In the genomic region with DNA sequence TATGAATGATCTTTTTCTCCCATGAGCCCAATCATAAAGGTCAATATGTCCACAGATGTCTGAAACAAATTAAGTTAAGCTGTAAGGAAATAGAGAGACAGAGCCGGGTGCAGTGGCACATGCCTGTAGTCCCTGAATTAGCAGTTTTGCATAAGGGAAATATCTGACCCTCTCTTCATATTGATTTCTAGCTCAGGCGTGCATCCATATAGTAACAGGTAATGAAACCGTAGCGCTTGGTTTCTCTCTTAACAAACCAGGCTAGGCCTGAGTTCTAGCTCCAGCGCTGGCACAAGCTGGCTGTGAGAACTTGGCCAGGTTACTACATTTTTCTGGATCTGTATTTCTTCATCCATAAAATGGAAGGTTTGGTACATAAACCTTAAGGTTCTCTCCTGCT, we compare ENCODE assay signal across 20 cellular contexts.
DNase-seq lines count a peak whose midpoint lies in the region; ATAC-seq and TF ChIP-seq lines count a peak whose summit lies in the region.
"Had no signal": no experiment of that assay in that cellular context is flagged by ENCODE, and none has a peak within 500 bp of the region (broad histone marks: within the 10 kb centered on the region; RNA-seq: fewer than 3 reads in every experiment).

No MANE protein-coding gene starts in this region.

- H3K4me1 Mint-ChIP-seq in brain = peaks cover 49% of the 10 kb centered on the region

- intact Hi-C loops in transverse colon (cut with DNase I; ENCODE audit: low total_unique reads) = no loop called here

- no peak for TF ChIP-seq EP300 in transverse colon (IDR thresholded peaks at IDR 0.05; ENCODE audit: low read depth)

- no peak overlapping the region for H3K4me3 ChIP-seq in GM23248
- H3K4me3 ChIP-seq in transverse colon = no peak overlapping the region
- H3K4me3 ChIP-seq: body of pancreas, dorsolateral prefrontal cortex had no signal

- peak overlapping the region in 3 of 5 experiments; percentile 31 to 59 (median 55) for H3K27ac Mint-ChIP-seq in brain
- H3K27ac Mint-ChIP-seq: activated CD4-positive, alpha-beta T cell treated with anti-CD3 and anti-CD28 coated beads, Interleukin-2, amount 10 ng/mL, durations not matched to agents 24 days and 14 days; stimulated activated naive CD8-positive, alpha-beta T cell treated with anti-CD3 and anti-CD28 coated beads, Interleukin-15, Interleukin-2, amounts not matched to agents 100 ng/mL and 50 ng/mL, for 24 hours had no signal

- no peak for TF ChIP-seq POLR2A in transverse colon (IDR thresholded peaks at IDR 0.05)

- peaks cover 6% of the 10 kb centered on the region; the same call in 1 of the 2 replicates for H3F3A ChIP-seq in GM23248 (ENCODE audit: insufficient read depth)

- no peaks in the 10 kb centered on the region for H3K9me3 ChIP-seq in GM23248 (ENCODE audit: low read depth)
- H3K9me3 ChIP-seq in transverse colon = no peaks in the 10 kb centered on the region
- H3K9me3 ChIP-seq: BE2C, body of pancreas had no signal

- no peak overlapping the region for H3K9ac ChIP-seq in GM23248

- H2AFZ ChIP-seq in GM23248 = no peak overlapping the region

- DNase-seq in GM23248 (no peak), omental fat pad (ENCODE audit: low spot score) (no peak), transverse colon (no peak), DMS153 treated with DMSO at 0.1 percent for 48 hours (lab: John Stamatoyannopoulos, UW; ENCODE audit: unreplicated experiment) (no peak)
- DNase-seq in activated CD4-positive, alpha-beta T cell treated with anti-CD3 and anti-CD28 coated beads, Interleukin-2, amount 50 U/mL, for 4 hours = no peak
- DNase-seq in activated effector memory CD4-positive, alpha-beta T cell treated with Interleukin-2 at 50 U/mL for 16 hours = no peak
- DNase-seq: activated CD4-positive, alpha-beta T cell treated with anti-CD3 and anti-CD28 coated beads, Interleukin-2, amount 10 ng/mL, durations not matched to agents 24 days and 14 days; activated CD8-positive, alpha-beta memory T cell treated with anti-CD3 and anti-CD28 coated beads, Interleukin-2, amount 50 U/mL, for 48 hours; activated naive CD4-positive, alpha-beta T cell; BE2C; Calu3; dorsolateral prefrontal cortex; glutamatergic neuron; GOT3; NCI-H1048; NCI-H2107; NCI-H748 treated with DMSO at 0.1 percent for 48 hours had no signal

- TF ChIP-seq CTCF in brain (conservative IDR thresholded peaks at IDR 0.05) = no peak
- no peak for TF ChIP-seq CTCF in omental fat pad (IDR thresholded peaks at IDR 0.05)
- TF ChIP-seq CTCF in transverse colon (IDR thresholded peaks at IDR 0.05) = no peak

- H3K36me3 ChIP-seq in GM23248 (ENCODE audit: low read depth) (no peaks in the 10 kb centered on the region), transverse colon (no peaks in the 10 kb centered on the region)
- H3K36me3 ChIP-seq: BE2C had no signal

- no peak overlapping the region for H3K4me3 Mint-ChIP-seq in brain
- H3K4me3 Mint-ChIP-seq: activated CD4-positive, alpha-beta T cell treated with anti-CD3 and anti-CD28 coated beads, Interleukin-2, amount 10 ng/mL, durations not matched to agents 24 days and 14 days; stimulated activated naive CD8-positive, alpha-beta T cell treated with anti-CD3 and anti-CD28 coated beads, Interleukin-15, Interleukin-2, amounts not matched to agents 100 ng/mL and 50 ng/mL, for 24 hours had no signal

- H3K9me3 Mint-ChIP-seq in brain = peaks cover 0 to 3% (median 0%) of the 10 kb centered on the region in 5 experiments
- H3K9me3 Mint-ChIP-seq: stimulated activated naive CD8-positive, alpha-beta T cell treated with anti-CD3 and anti-CD28 coated beads, Interleukin-15, Interleukin-2, amounts not matched to agents 100 ng/mL and 50 ng/mL, for 24 hours had no signal

- peak; percentile 24 for ATAC-seq in omental fat pad (ENCODE audit: low FRiP score)

- H3K27me3 ChIP-seq in GM23248 (replicated peaks; ENCODE audit: insufficient read depth) (no peaks in the 10 kb centered on the region), transverse colon (peaks cover under 1% of the 10 kb centered on the region)
- H3K27me3 ChIP-seq: BE2C, body of pancreas had no signal

- peaks cover 12% of the 10 kb centered on the region; the same call in 1 of the 2 replicates for H3K4me1 ChIP-seq in GM23248 (ENCODE audit: insufficient read depth)
- H3K4me1 ChIP-seq in transverse colon = peaks cover 0 to 6% (median 4%) of the 10 kb centered on the region in 4 donors

- no peaks in the 10 kb centered on the region for H4K20me1 ChIP-seq in GM23248 (ENCODE audit: insufficient read depth)

- no peaks in the 10 kb centered on the region for H3K36me3 Mint-ChIP-seq in brain

- peaks cover 20% of the 10 kb centered on the region for H3K27me3 Mint-ChIP-seq in brain

- H3K4me2 ChIP-seq in GM23248 (ENCODE audit: unreplicated experiment) = peak overlapping the region; percentile 1

- in situ Hi-C loops in GM23248 (cut with MboI) (no loop called here), transverse colon (cut with MboI; ENCODE audit: low pct_ligation_motif_present in 1 of 4, low pct_unique_long_range_greater_than_20kb in 1 of 4, low sequenced_read_pairs in 3 of 4) (no loop called here)

- H3K27ac ChIP-seq in GM23248 (no peak overlapping the region), transverse colon (peak overlapping the region; percentile 49 to 63 (median 58))

- 79 to 81% methylated on average over 5 of the region's 5 CpGs for WGBS in GM23248 (ENCODE audit: low coverage in 1 of 2, low lambda C conversion rate in 2 of 2, missing lambda C conversion rate in 2 of 2), 2 experiments
- WGBS in transverse colon (ENCODE audit: low coverage in 1 of 2), 2 donors = 60 to 71% methylated on average over 4 to 5 of the region's 5 CpGs

- no peaks in the 10 kb centered on the region for H3K79me2 ChIP-seq in GM23248 (ENCODE audit: insufficient read depth)

- H3K9me2 ChIP-seq in GM23248 (ENCODE audit: insufficient read depth) = no peaks in the 10 kb centered on the region
